Comparison of ENCODE assay signal across 11 cellular contexts in the genomic region with DNA sequence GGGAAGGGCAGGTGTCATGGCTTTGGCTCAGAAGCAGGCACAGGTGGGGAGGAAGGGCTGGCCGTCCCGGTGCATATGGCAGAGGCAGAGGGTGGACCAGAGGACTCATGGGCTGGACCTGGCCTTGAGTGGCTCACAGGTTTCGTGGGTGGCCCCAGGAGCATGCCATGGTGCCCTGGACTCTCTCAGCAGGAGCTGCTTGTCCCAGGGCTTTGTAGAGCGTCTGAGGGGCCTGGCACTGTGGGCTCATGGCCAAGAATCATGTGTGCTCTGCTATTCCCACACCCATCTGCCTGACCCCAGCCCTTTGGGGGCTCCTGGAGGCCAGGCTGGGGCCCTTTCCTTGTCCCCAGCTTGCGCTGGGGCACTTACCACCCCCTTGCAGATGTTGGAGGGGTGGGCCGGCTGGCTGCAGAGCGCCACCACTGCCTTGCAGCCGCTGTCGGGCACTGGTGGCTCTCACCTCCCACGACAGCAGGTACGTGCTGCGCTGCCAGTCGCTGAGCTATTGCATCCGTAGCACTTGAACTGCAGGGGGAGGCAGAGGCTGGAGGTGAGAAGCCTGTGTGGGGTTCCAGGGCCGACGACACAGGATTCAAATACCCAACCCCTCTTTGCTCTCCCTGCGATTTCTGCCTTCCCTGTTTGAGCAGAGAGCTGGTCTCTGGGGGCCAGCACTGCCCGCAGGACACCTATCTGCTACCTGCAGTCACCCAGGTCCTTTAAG.
DNase-seq lines count a peak whose midpoint lies in the region; ATAC-seq, FAIRE-seq and TF ChIP-seq lines count a peak whose summit lies in the region.
"Had no signal": no experiment of that assay in that cellular context is flagged by ENCODE, and none has a peak within 500 bp of the region (broad histone marks: within the 10 kb centered on the region; RNA-seq: fewer than 3 reads in every experiment).

No MANE protein-coding gene starts in this region.

- peaks cover 9 to 14% (median 10%) of the 10 kb centered on the region in 4 donors for H3K4me1 Mint-ChIP-seq in naive thymus-derived CD8-positive, alpha-beta T cell

- H3K27ac ChIP-seq in RWPE1 (peak overlapping the region; percentile 58), foreskin keratinocyte (peak overlapping the region; percentile 71)

- H3K27me3 ChIP-seq in BE2C (no peaks in the 10 kb centered on the region; the same call in none of the 2 replicates), foreskin keratinocyte (no peaks in the 10 kb centered on the region)

- no peaks in the 10 kb centered on the region for H3K36me3 ChIP-seq in BE2C

- H3K9me3 ChIP-seq in BE2C: no peaks in the 10 kb centered on the region

- TF ChIP-seq CTCF in BE2C (IDR thresholded peaks at IDR 0.05; ENCODE audit: low read depth, low read length): peak; percentile 31
- no peak for TF ChIP-seq CTCF in RWPE1 (conservative IDR thresholded peaks at IDR 0.05; ENCODE audit: low read depth)
- TF ChIP-seq CTCF in foreskin keratinocyte (conservative IDR thresholded peaks at IDR 0.05): peak; percentile 68

- peaks cover 5 to 30% (median 17%) of the 10 kb centered on the region in 5 donors for H3K27me3 Mint-ChIP-seq in naive thymus-derived CD8-positive, alpha-beta T cell

- POLR2A ChIA-PET in RWPE1 (lab: Yijun Ruan, JAX; ENCODE audit: low non-redundant PET): no interaction called here
- POLR2A ChIA-PET in naive thymus-derived CD8-positive, alpha-beta T cell (lab: Charles Lee): no interaction called here

- no peaks in the 10 kb centered on the region for H3K9me3 Mint-ChIP-seq in naive thymus-derived CD8-positive, alpha-beta T cell

- peak; percentile 83 for FAIRE-seq in HTR-8/SVneo (lab: Jason Lieb, UNC)

- H3K36me3 Mint-ChIP-seq in naive thymus-derived CD8-positive, alpha-beta T cell: no peaks in the 10 kb centered on the region

- H3K4me1 ChIP-seq in BE2C (0 out of 2 replicates have a peak, but pooled peaks cover 2% of the 10 kb centered on the region), foreskin keratinocyte (peaks cover 3% of the 10 kb centered on the region)

- no peak for DNase-seq in BE2C
- no peak for DNase-seq in HTR-8/SVneo (ENCODE audit: insufficient read length, low spot score)
- DNase-seq in RWPE1 (ENCODE audit: low spot score): no peak
- DNase-seq in foreskin keratinocyte: no peak
- no peak for DNase-seq in NCI-H1105 (lab: John Stamatoyannopoulos, UW)
- DNase-seq in superior temporal gyrus (ENCODE audit: extremely low spot score): no peak
- DNase-seq in naive thymus-derived CD8-positive, alpha-beta T cell: no peak
- DNase-seq: effector memory CD4-positive, alpha-beta T cell; NCI-H446; T-helper 9 cell had no signal

- no peak overlapping the region for H3K4me3 ChIP-seq in BE2C (ENCODE audit: low read depth, low read length)

- ATAC-seq in foreskin keratinocyte (no peak), HG02970 (IDR thresholded peaks at IDR 0.05; ENCODE audit: low FRiP score, unreplicated experiment) (no peak)
- no peak for ATAC-seq in naive thymus-derived CD8-positive, alpha-beta T cell

- no peak overlapping the region for H3K4me3 Mint-ChIP-seq in naive thymus-derived CD8-positive, alpha-beta T cell

- CTCF ChIA-PET in RWPE1 (lab: Yijun Ruan, JAX): interaction anchor here (0.6 to 0.7 kb wide), 2 partner anchors 471 to 474 kb away, joined by 3 to 4 read pairs; no protein-coding TSS in a partner anchor

- no peak overlapping the region for H3K27ac Mint-ChIP-seq in naive thymus-derived CD8-positive, alpha-beta T cell
